Comparison of ENCODE assay signal across 15 cellular contexts in genomic region chr7:143295870-143296269, GRCh38. TPM values are rescaled to one million over a fixed set of nuclear protein-coding genes. Genes with fewer than 3 reads are reported as not detected.
DNase-seq lines count a peak whose midpoint lies in the region; ATAC-seq and TF ChIP-seq lines count a peak whose summit lies in the region.
"Had no signal": no experiment of that assay in that cellular context is flagged by ENCODE, and none has a peak within 500 bp of the region (broad histone marks: within the 10 kb centered on the region; RNA-seq: fewer than 3 reads in every experiment).

No MANE protein-coding gene starts in this region.

- no peaks in the 10 kb centered on the region for H3K27me3 ChIP-seq in fibroblast of lung (ENCODE audit: control insufficient read depth, insufficient read depth, low read length)
- H3K27me3 ChIP-seq in vagina = no peaks in the 10 kb centered on the region
- H3K27me3 ChIP-seq: breast epithelium had no signal

- H3K36me3 ChIP-seq in fibroblast of lung (ENCODE audit: control insufficient read depth, insufficient read depth, low read length) = peaks cover 26% of the 10 kb centered on the region
- H3K36me3 ChIP-seq in vagina = peaks cover 0 to 83% of the 10 kb centered on the region in 2 donors

- no peaks in the 10 kb centered on the region for H3K9me3 Mint-ChIP-seq in activated naive CD4-positive, alpha-beta T cell treated with anti-CD3 and anti-CD28 coated beads, Interleukin-2, amount 10 ng/mL, durations not matched to agents 7 days and 5 days
- H3K9me3 Mint-ChIP-seq in stimulated activated effector memory CD8-positive, alpha-beta T cell treated with anti-CD3 and anti-CD28 coated beads, Interleukin-12 subunit alpha, Interleukin-12 subunit beta, amount 100 ng/mL, for 72 hours = no peaks in the 10 kb centered on the region

- no peak overlapping the region for H3K9ac ChIP-seq in fibroblast of lung (ENCODE audit: insufficient read depth, low read length)

- H3K79me2 ChIP-seq in fibroblast of lung (ENCODE audit: control insufficient read depth, insufficient read depth, low read length) = peaks cover 15% of the 10 kb centered on the region

- peaks cover 74% of the 10 kb centered on the region for H3K4me1 Mint-ChIP-seq in activated naive CD4-positive, alpha-beta T cell treated with anti-CD3 and anti-CD28 coated beads, Interleukin-2, amount 10 ng/mL, durations not matched to agents 7 days and 5 days
- H3K4me1 Mint-ChIP-seq in stimulated activated effector memory CD8-positive, alpha-beta T cell treated with anti-CD3 and anti-CD28 coated beads, Interleukin-12 subunit alpha, Interleukin-12 subunit beta, amount 100 ng/mL, for 72 hours = peaks cover 51% of the 10 kb centered on the region

- H3K4me3 ChIP-seq in fibroblast of lung (replicated peaks in 1 of 4; ENCODE audit: control extremely low read depth in 1 of 4, insufficient read depth in 1 of 4, low read depth in 3 of 4, low read length in 4 of 4) = no peak overlapping the region
- no peak overlapping the region for H3K4me3 ChIP-seq in vagina
- H3K4me3 ChIP-seq: breast epithelium had no signal

- no peak overlapping the region for H3K4me2 ChIP-seq in fibroblast of lung (ENCODE audit: extremely low read depth, insufficient read depth, low read length)

- H4K20me1 ChIP-seq in fibroblast of lung (ENCODE audit: control insufficient read depth, extremely low read depth, insufficient read depth, low read length) = no peaks in the 10 kb centered on the region

- H3K4me1 ChIP-seq in fibroblast of lung (ENCODE audit: control insufficient read depth, extremely low read depth, insufficient read depth, low read length) (no peaks in the 10 kb centered on the region), vagina (peaks cover 24% of the 10 kb centered on the region)
- H3K4me1 ChIP-seq: breast epithelium had no signal

- no peak overlapping the region for H3K27ac ChIP-seq in fibroblast of lung (ENCODE audit: insufficient read depth, low read length)
- H3K27ac ChIP-seq in vagina = no peak overlapping the region
- H3K27ac ChIP-seq: breast epithelium had no signal

- ATAC-seq in SK-N-SH treated with all-trans-retinoic acid at 6 μM for 48 hours = peak; percentile 64
- ATAC-seq in stimulated activated effector memory CD8-positive, alpha-beta T cell treated with anti-CD3 and anti-CD28 coated beads, Interleukin-12 subunit alpha, Interleukin-12 subunit beta, amount 100 ng/mL, for 72 hours = no peak
- ATAC-seq: HepG2 had no signal

- no peak overlapping the region for H3K4me3 Mint-ChIP-seq in activated naive CD4-positive, alpha-beta T cell treated with anti-CD3 and anti-CD28 coated beads, Interleukin-2, amount 10 ng/mL, durations not matched to agents 7 days and 5 days
- H3K4me3 Mint-ChIP-seq in stimulated activated effector memory CD8-positive, alpha-beta T cell treated with anti-CD3 and anti-CD28 coated beads, Interleukin-12 subunit alpha, Interleukin-12 subunit beta, amount 100 ng/mL, for 72 hours = no peak overlapping the region

- H2AFZ ChIP-seq in fibroblast of lung (ENCODE audit: low read length) = no peak overlapping the region

- intact Hi-C loops in vagina (cut with DNase I) = no loop called here

- H3K27me3 Mint-ChIP-seq in activated naive CD4-positive, alpha-beta T cell treated with anti-CD3 and anti-CD28 coated beads, Interleukin-2, amount 10 ng/mL, durations not matched to agents 7 days and 5 days = no peaks in the 10 kb centered on the region
- H3K27me3 Mint-ChIP-seq: progenitor cell of endocrine pancreas had no signal

- TF ChIP-seq POLR2A in vagina (IDR thresholded peaks at IDR 0.05) = no peak

- peak overlapping the region; percentile 81 for H3K27ac Mint-ChIP-seq in activated naive CD4-positive, alpha-beta T cell treated with anti-CD3 and anti-CD28 coated beads, Interleukin-2, amount 10 ng/mL, durations not matched to agents 7 days and 5 days
- peak overlapping the region; percentile 2 for H3K27ac Mint-ChIP-seq in stimulated activated effector memory CD8-positive, alpha-beta T cell treated with anti-CD3 and anti-CD28 coated beads, Interleukin-12 subunit alpha, Interleukin-12 subunit beta, amount 100 ng/mL, for 72 hours

- peaks cover 81% of the 10 kb centered on the region for H3K36me3 Mint-ChIP-seq in activated naive CD4-positive, alpha-beta T cell treated with anti-CD3 and anti-CD28 coated beads, Interleukin-2, amount 10 ng/mL, durations not matched to agents 7 days and 5 days
- peaks cover 100% of the 10 kb centered on the region for H3K36me3 Mint-ChIP-seq in stimulated activated effector memory CD8-positive, alpha-beta T cell treated with anti-CD3 and anti-CD28 coated beads, Interleukin-12 subunit alpha, Interleukin-12 subunit beta, amount 100 ng/mL, for 72 hours

- CTCF ChIA-PET in activated naive CD4-positive, alpha-beta T cell treated with anti-CD3 and anti-CD28 coated beads, Interleukin-2, amount 10 ng/mL, durations not matched to agents 7 days and 5 days (lab: Charles Lee) = interaction anchor here (1.0 to 8.6 kb wide), 6 partner anchors 10 to 84 kb away, joined by 3 to 185 read pairs (median 9); no protein-coding TSS in a partner anchor

- H3K9me3 ChIP-seq in fibroblast of lung (ENCODE audit: control insufficient read depth, insufficient read depth, low read depth, low read length) (no peaks in the 10 kb centered on the region), vagina (no peaks in the 10 kb centered on the region)
- H3K9me3 ChIP-seq: breast epithelium had no signal

- TF ChIP-seq CTCF in fibroblast of lung (conservative IDR thresholded peaks at IDR 0.05 in 1 of 2, IDR thresholded peaks at IDR 0.05 in 1 of 2; ENCODE audit: low read depth in 1 of 2, low read length in 2 of 2) (no peak), vagina (IDR thresholded peaks at IDR 0.05) (no peak)

- DNase-seq in activated naive CD4-positive, alpha-beta T cell treated with anti-CD3 and anti-CD28 coated beads, Interleukin-2, amount 10 ng/mL, durations not matched to agents 7 days and 5 days = no peak
- DNase-seq in activated naive CD4-positive, alpha-beta T cell treated with anti-CD3 and anti-CD28 coated beads, Interleukin-2, amount 50 U/mL, for 16 hours = no peak
- peak; percentile 58 to 86 for DNase-seq in fibroblast of lung (ENCODE audit: low read depth in 2 of 2)
- DNase-seq in stimulated activated effector memory CD8-positive, alpha-beta T cell treated with anti-CD3 and anti-CD28 coated beads, Interleukin-12 subunit alpha, Interleukin-12 subunit beta, amount 100 ng/mL, for 72 hours (ENCODE audit: low spot score in 2 of 2) = no peak
- no peak for DNase-seq in NCI-H2196 (lab: John Stamatoyannopoulos, UW; ENCODE audit: unreplicated experiment)
- no peak for DNase-seq in vagina (ENCODE audit: extremely low spot score in 2 of 2)
- DNase-seq in effector CD4-positive, alpha-beta T cell = no peak
- DNase-seq: activated T-cell treated with anti-CD3 and anti-CD28 coated beads for 4 hours, AML-193, mesendoderm, NCI-H1436 had no signal

TF ChIP-seq in SK-N-SH treated with all-trans-retinoic acid at 6 μM for 48 hours, 23 proteins besides CTCF, POLR2A, EP300 and RAD21 (continues in another document):
- no peak for TF ChIP-seq ZFP30 (CRISPR knock-in tag; IDR thresholded peaks at IDR 0.05)
- no peak for TF ChIP-seq ZFP3 (CRISPR knock-in tag; IDR thresholded peaks at IDR 0.05)
- TF ChIP-seq ZNF70 (CRISPR knock-in tag; IDR thresholded peaks at IDR 0.05) = no peak
- TF ChIP-seq ZNF8 (CRISPR knock-in tag; IDR thresholded peaks at IDR 0.05) = no peak
- no peak for TF ChIP-seq ZC3H10 (CRISPR knock-in tag; IDR thresholded peaks at IDR 0.05)
- TF ChIP-seq BACH2 (CRISPR knock-in tag; IDR thresholded peaks at IDR 0.05; ENCODE audit: borderline replicate concordance) = no peak
- no peak for TF ChIP-seq POU6F1 (CRISPR knock-in tag; IDR thresholded peaks at IDR 0.05; ENCODE audit: borderline replicate concordance, low read depth)

RNA-seq across cellular contexts. Expression of gene CASP2, which starts 7.7 kb away (rescaled TPM):
- total RNA-seq in fibroblast of lung (8.5 and 9.4 TPM in 2 replicates), vagina (24.8 TPM)
- 22.6 and 33.6 TPM in 2 replicates for polyA plus RNA-seq in fibroblast of lung
- polyA plus RNA-seq in fibroblast of lung (2012) = 11.1 and 16.4 TPM in 2 replicates
- polyA minus RNA-seq in fibroblast of lung (ENCODE audit: low replicate concordance) = 31.4 and 118 TPM in 2 replicates

RNA-seq across cellular contexts. Expression of gene TMEM139, which starts 11.1 kb away (rescaled TPM):
- total RNA-seq in fibroblast of lung = under 0.01 TPM in 1 of 2 replicates, not detected in the other
- not detected in 2 replicates for polyA plus RNA-seq in fibroblast of lung
- 0.24 TPM in 1 of 2 replicates, not detected in the other for polyA plus RNA-seq in fibroblast of lung (2012)
- polyA minus RNA-seq in fibroblast of lung (ENCODE audit: low replicate concordance) = not detected in 2 replicates
- total RNA-seq in vagina = not detected

RNA-seq across cellular contexts. Expression of gene CLCN1, which starts 20.0 kb away (rescaled TPM):
- total RNA-seq in fibroblast of lung = under 0.01 TPM in 2 replicates
- not detected in 2 replicates for polyA plus RNA-seq in fibroblast of lung
- polyA plus RNA-seq in fibroblast of lung (2012) = 0.03 TPM in 1 of 2 replicates, not detected in the other
- 0.67 TPM in 1 of 2 replicates, not detected in the other for polyA minus RNA-seq in fibroblast of lung (ENCODE audit: low replicate concordance)
- total RNA-seq in vagina = not detected
- total RNA-seq: HepG2 had no signal

RNA-seq across cellular contexts. Expression of gene GSTK1, which starts 32.6 kb away (rescaled TPM):
- total RNA-seq in fibroblast of lung = 88.6 and 110 TPM in 2 replicates
- polyA plus RNA-seq in fibroblast of lung = 131 and 132 TPM in 2 replicates
- polyA plus RNA-seq in fibroblast of lung (2012) = 128 and 137 TPM in 2 replicates
- polyA minus RNA-seq in fibroblast of lung (ENCODE audit: low replicate concordance) = 85.5 and 87.2 TPM in 2 replicates
- total RNA-seq in vagina = 127 TPM

Comparison
In these comparisons a context has a peak if more than half of its experiments do, and no peak if none do; other contexts are left out.
1. DNase-seq: peak in fibroblast of lung (2 of 2); none in activated naive CD4-positive, alpha-beta T cell treated with anti-CD3 and anti-CD28 coated beads, Interleukin-2, amount 10 ng/mL, durations not matched to agents 7 days and 5 days (single experiment), activated naive CD4-positive, alpha-beta T cell treated with anti-CD3 and anti-CD28 coated beads, Interleukin-2, amount 50 U/mL, for 16 hours (single experiment), stimulated activated effector memory CD8-positive, alpha-beta T cell treated with anti-CD3 and anti-CD28 coated beads, Interleukin-12 subunit alpha, Interleukin-12 subunit beta, amount 100 ng/mL, for 72 hours (0 of 2), NCI-H2196 (single experiment), vagina (0 of 2) and effector CD4-positive, alpha-beta T cell (single experiment).